In the genomic region with DNA sequence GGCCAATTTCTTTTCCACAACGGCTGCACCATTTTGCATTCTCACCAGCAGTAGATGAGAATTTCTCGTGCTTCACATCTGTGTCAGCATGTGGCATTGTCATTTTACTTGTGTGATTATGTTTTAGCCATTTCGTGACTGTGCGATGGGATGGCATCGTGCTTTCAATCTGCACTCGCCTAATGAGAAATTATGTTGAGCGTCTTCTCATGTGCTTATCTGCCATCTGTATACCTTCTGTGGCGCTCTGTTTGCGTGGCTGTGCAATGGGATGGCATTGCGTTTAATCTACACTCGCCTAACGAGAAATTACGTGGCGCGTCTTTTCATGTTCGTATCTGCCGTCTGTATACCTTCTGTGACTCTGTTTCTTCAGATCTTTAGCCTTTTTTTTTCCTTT, we compare ENCODE assay signal across 21 cellular contexts. TPM values are rescaled to one million over a fixed set of nuclear protein-coding genes. Genes with fewer than 3 reads are reported as not detected.
DNase-seq lines count a peak whose midpoint lies in the region; ATAC-seq, FAIRE-seq and TF ChIP-seq lines count a peak whose summit lies in the region.
"Had no signal": no experiment of that assay in that cellular context is flagged by ENCODE, and none has a peak within 500 bp of the region (broad histone marks: within the 10 kb centered on the region; RNA-seq: fewer than 3 reads in every experiment).

No MANE protein-coding gene starts in this region.

- H3K79me2 ChIP-seq in keratinocyte (ENCODE audit: control insufficient read depth, insufficient read depth, low read length), result no peaks in the 10 kb centered on the region

- peaks cover 14% of the 10 kb centered on the region for H3K27me3 Mint-ChIP-seq in activated CD4-positive, alpha-beta T cell treated with anti-CD3 and anti-CD28 coated beads, Interleukin-2, amount 10 ng/mL, durations not matched to agents 7 days and 5 days
- H3K27me3 Mint-ChIP-seq in stimulated activated naive B cell treated with anti-CD40 and anti-IgM and Interleukin-4, amounts not matched to agents 10 μg/mL and 1 μg/mL and 100 μg/mL, for 72 hours, result peaks cover 8 to 10% of the 10 kb centered on the region in 2 donors
- H3K27me3 Mint-ChIP-seq in activated naive CD4-positive, alpha-beta T cell treated with anti-CD3 and anti-CD28 coated beads, Interleukin-2, amount 10 ng/mL, durations not matched to agents 7 days and 5 days, result peaks cover 51% of the 10 kb centered on the region

- ATAC-seq in stimulated activated naive B cell treated with anti-CD40 and anti-IgM and Interleukin-4, amounts not matched to agents 10 μg/mL and 1 μg/mL and 100 μg/mL, for 72 hours (replicated peaks), result no peak
- ATAC-seq: Panc1 had no signal

- CTCF ChIA-PET in activated CD4-positive, alpha-beta T cell treated with anti-CD3 and anti-CD28 coated beads, Interleukin-2, amount 10 ng/mL, durations not matched to agents 7 days and 5 days (lab: Charles Lee), result interaction anchor here (0.7 kb wide), 1 partner anchor 10 kb away, joined by 3 read pairs; no protein-coding TSS in a partner anchor
- CTCF ChIA-PET in activated naive CD4-positive, alpha-beta T cell treated with anti-CD3 and anti-CD28 coated beads, Interleukin-2, amount 10 ng/mL, durations not matched to agents 7 days and 5 days (lab: Charles Lee), result no interaction called here

- DNase-seq in activated CD4-positive, alpha-beta T cell treated with anti-CD3 and anti-CD28 coated beads, Interleukin-2, amount 10 ng/mL, durations not matched to agents 7 days and 5 days, result peak; percentile 3
- DNase-seq in activated CD4-positive, alpha-beta T cell treated with anti-CD3 and anti-CD28 coated beads for 4 hours, result no peak
- DNase-seq in NCI-H2171 treated with DMSO at 0.1 percent for 48 hours (lab: John Stamatoyannopoulos, UW), result peak; percentile 83
- no peak for DNase-seq in keratinocyte (ENCODE audit: low read depth, low spot score)
- no peak for DNase-seq in stimulated activated CD4-positive, alpha-beta T cell treated with anti-CD3 and anti-CD28 coated beads, Interleukin-1b, Interleukin-23, amount 100 ng/mL, for 48 hours
- no peak for DNase-seq in stimulated activated naive B cell treated with anti-CD40 and anti-IgM and Interleukin-4, amounts not matched to agents 10 μg/mL and 1 μg/mL and 100 μg/mL, for 72 hours
- no peak for DNase-seq in activated naive CD4-positive, alpha-beta T cell treated with anti-CD3 and anti-CD28 coated beads, Interleukin-2, amount 10 ng/mL, durations not matched to agents 7 days and 5 days
- DNase-seq: EL, GF-D8, H7, Karpas-422, NCI-H187, NCI-H2227 treated with DMSO at 0.1 percent for 48 hours, NCI-H510A, NCI-H774, SJCRH30 had no signal

- H4K20me1 ChIP-seq in keratinocyte (ENCODE audit: control insufficient read depth, extremely low read depth, insufficient read depth, low read length), result no peaks in the 10 kb centered on the region

- no peak overlapping the region for H3K27ac ChIP-seq in keratinocyte (ENCODE audit: control insufficient read depth, insufficient read depth, low read length)
- H3K27ac ChIP-seq: SJCRH30 had no signal

- no peak overlapping the region for H3K27ac Mint-ChIP-seq in activated CD4-positive, alpha-beta T cell treated with anti-CD3 and anti-CD28 coated beads, Interleukin-2, amount 10 ng/mL, durations not matched to agents 7 days and 5 days
- H3K27ac Mint-ChIP-seq in stimulated activated naive B cell treated with anti-CD40 and anti-IgM and Interleukin-4, amounts not matched to agents 10 μg/mL and 1 μg/mL and 100 μg/mL, for 72 hours, result no peak overlapping the region
- H3K27ac Mint-ChIP-seq in activated naive CD4-positive, alpha-beta T cell treated with anti-CD3 and anti-CD28 coated beads, Interleukin-2, amount 10 ng/mL, durations not matched to agents 7 days and 5 days, result no peak overlapping the region

- no peaks in the 10 kb centered on the region for H3K9me1 ChIP-seq in keratinocyte (ENCODE audit: control insufficient read depth, extremely low read depth, insufficient read depth, low read length)

- H3K4me1 ChIP-seq in keratinocyte (ENCODE audit: control insufficient read depth, extremely low read depth, insufficient read depth, low read length), result peaks cover 6% of the 10 kb centered on the region

- dilution Hi-C loops in keratinocyte (cut with MboI; ENCODE audit: extremely low pct_ligation_motif_present, low sequenced_read_pairs), result no loop called here

- H3K4me3 ChIP-seq in keratinocyte (ENCODE audit: control insufficient read depth in 2 of 3, extremely low read depth in 1 of 3, insufficient read depth in 2 of 3, low read depth in 1 of 3, low read length in 3 of 3), result peak overlapping the region in 1 of 3 experiments; percentile 11
- H3K4me3 ChIP-seq: SJCRH30 had no signal

- H3K36me3 ChIP-seq in keratinocyte (ENCODE audit: control insufficient read depth in 2 of 2, extremely low read depth in 1 of 2, insufficient read depth in 2 of 2, low read length in 2 of 2), result no peaks in the 10 kb centered on the region
- H3K36me3 ChIP-seq: SJCRH30 had no signal

- H3K4me2 ChIP-seq in keratinocyte (ENCODE audit: control insufficient read depth, extremely low read depth, insufficient read depth, low read depth, low read length), result peak overlapping the region; percentile 71

- H3K4me3 Mint-ChIP-seq in activated CD4-positive, alpha-beta T cell treated with anti-CD3 and anti-CD28 coated beads, Interleukin-2, amount 10 ng/mL, durations not matched to agents 7 days and 5 days, result no peak overlapping the region
- no peak overlapping the region for H3K4me3 Mint-ChIP-seq in stimulated activated naive B cell treated with anti-CD40 and anti-IgM and Interleukin-4, amounts not matched to agents 10 μg/mL and 1 μg/mL and 100 μg/mL, for 72 hours
- H3K4me3 Mint-ChIP-seq in activated naive CD4-positive, alpha-beta T cell treated with anti-CD3 and anti-CD28 coated beads, Interleukin-2, amount 10 ng/mL, durations not matched to agents 7 days and 5 days, result no peak overlapping the region
- H3K4me3 Mint-ChIP-seq: CD14-positive monocyte had no signal

- FAIRE-seq in keratinocyte (lab: Jason Lieb, UNC), result peak; percentile 49
- FAIRE-seq: D721Med had no signal

- peaks cover 26% of the 10 kb centered on the region for H3K4me1 Mint-ChIP-seq in activated CD4-positive, alpha-beta T cell treated with anti-CD3 and anti-CD28 coated beads, Interleukin-2, amount 10 ng/mL, durations not matched to agents 7 days and 5 days
- H3K4me1 Mint-ChIP-seq in stimulated activated naive B cell treated with anti-CD40 and anti-IgM and Interleukin-4, amounts not matched to agents 10 μg/mL and 1 μg/mL and 100 μg/mL, for 72 hours, result peaks cover 17 to 24% of the 10 kb centered on the region in 2 donors
- peaks cover 31% of the 10 kb centered on the region for H3K4me1 Mint-ChIP-seq in activated naive CD4-positive, alpha-beta T cell treated with anti-CD3 and anti-CD28 coated beads, Interleukin-2, amount 10 ng/mL, durations not matched to agents 7 days and 5 days

- H3K9ac ChIP-seq in keratinocyte (ENCODE audit: control insufficient read depth, extremely low read depth, insufficient read depth, low read length), result no peak overlapping the region

- POLR2A ChIA-PET in activated CD4-positive, alpha-beta T cell treated with anti-CD3 and anti-CD28 coated beads, Interleukin-2, amount 10 ng/mL, durations not matched to agents 7 days and 5 days (lab: Charles Lee), result no interaction called here

- TF ChIP-seq CTCF in keratinocyte (optimal IDR thresholded peaks at IDR 0.05 in 1 of 3, IDR thresholded peaks at IDR 0.05 in 1 of 3, conservative IDR thresholded peaks at IDR 0.05 in 1 of 3; ENCODE audit: extremely low read depth in 1 of 3, insufficient read depth in 2 of 3, low read length in 3 of 3), result no peak

- H3K9me3 Mint-ChIP-seq in activated CD4-positive, alpha-beta T cell treated with anti-CD3 and anti-CD28 coated beads, Interleukin-2, amount 10 ng/mL, durations not matched to agents 7 days and 5 days, result peaks cover 3% of the 10 kb centered on the region
- H3K9me3 Mint-ChIP-seq in stimulated activated naive B cell treated with anti-CD40 and anti-IgM and Interleukin-4, amounts not matched to agents 10 μg/mL and 1 μg/mL and 100 μg/mL, for 72 hours, result no peaks in the 10 kb centered on the region
- H3K9me3 Mint-ChIP-seq in activated naive CD4-positive, alpha-beta T cell treated with anti-CD3 and anti-CD28 coated beads, Interleukin-2, amount 10 ng/mL, durations not matched to agents 7 days and 5 days, result no peaks in the 10 kb centered on the region

- H3K36me3 Mint-ChIP-seq in activated CD4-positive, alpha-beta T cell treated with anti-CD3 and anti-CD28 coated beads, Interleukin-2, amount 10 ng/mL, durations not matched to agents 7 days and 5 days (ENCODE audit: low read depth), result no peaks in the 10 kb centered on the region
- no peaks in the 10 kb centered on the region for H3K36me3 Mint-ChIP-seq in stimulated activated naive B cell treated with anti-CD40 and anti-IgM and Interleukin-4, amounts not matched to agents 10 μg/mL and 1 μg/mL and 100 μg/mL, for 72 hours
- no peaks in the 10 kb centered on the region for H3K36me3 Mint-ChIP-seq in activated naive CD4-positive, alpha-beta T cell treated with anti-CD3 and anti-CD28 coated beads, Interleukin-2, amount 10 ng/mL, durations not matched to agents 7 days and 5 days
- H3K36me3 Mint-ChIP-seq: CD14-positive monocyte had no signal

- no peaks in the 10 kb centered on the region for H3K9me3 ChIP-seq in keratinocyte (ENCODE audit: control insufficient read depth, low read depth, low read length)
- H3K9me3 ChIP-seq: SJCRH30 had no signal

- H2AFZ ChIP-seq in keratinocyte (ENCODE audit: control insufficient read depth, low read length), result no peak overlapping the region

- peaks cover 42% of the 10 kb centered on the region for H3K27me3 ChIP-seq in keratinocyte (ENCODE audit: control insufficient read depth, extremely low read depth, insufficient read depth, low read length)
- H3K27me3 ChIP-seq: SJCRH30 had no signal

RNA-seq across cellular contexts. Expression of a gene that starts 14.9 kb away (rescaled TPM):
- total RNA-seq in activated CD4-positive, alpha-beta T cell treated with anti-CD3 and anti-CD28 coated beads, Interleukin-2, amount 10 ng/mL, durations not matched to agents 7 days and 5 days, result 10 to 100 TPM; 44.2 to 46.6 TPM
- polyA plus RNA-seq in keratinocyte, result not detected in 3 replicates
- polyA plus RNA-seq in keratinocyte (2011; ENCODE audit: low read depth), result not detected
- not detected in 2 replicates for polyA plus RNA-seq in keratinocyte (2011; cell fraction: cytosol; rRNA removed)
- not detected in 2 replicates for polyA plus RNA-seq in keratinocyte (2011; cell fraction: nucleus; rRNA removed)
- 0.39 and 1.2 TPM in 2 replicates for polyA plus RNA-seq in keratinocyte (2012; ENCODE audit: low replicate concordance)
- not detected in 3 replicates for polyA minus RNA-seq in keratinocyte
- not detected for polyA minus RNA-seq in keratinocyte (2011; cell fraction: cytosol; rRNA and poly(A)+ RNA removed)
- polyA minus RNA-seq in keratinocyte (2011; cell fraction: nucleus; rRNA and poly(A)+ RNA removed), result not detected in 2 replicates
- total RNA-seq: A172, H7, M059J had no signal

RNA-seq across cellular contexts. Expression of a gene that starts 59.3 kb away (rescaled TPM):
- 10 to 100 TPM; 53.0 to 56.6 TPM for total RNA-seq in activated CD4-positive, alpha-beta T cell treated with anti-CD3 and anti-CD28 coated beads, Interleukin-2, amount 10 ng/mL, durations not matched to agents 7 days and 5 days
- 29.8 to 48.7 TPM (median 35.7 TPM) in 3 replicates for polyA plus RNA-seq in keratinocyte
- 5.3 TPM for polyA plus RNA-seq in keratinocyte (2011; ENCODE audit: low read depth)
- polyA plus RNA-seq in keratinocyte (2011; cell fraction: cytosol; rRNA removed), result 22.7 and 31.2 TPM in 2 replicates
- 30.3 and 36.4 TPM in 2 replicates for polyA plus RNA-seq in keratinocyte (2011; cell fraction: nucleus; rRNA removed)
- polyA plus RNA-seq in keratinocyte (2012; ENCODE audit: low replicate concordance), result 15.0 and 47.2 TPM in 2 replicates
- polyA minus RNA-seq in keratinocyte, result 21.6 to 29.0 TPM (median 28.1 TPM) in 3 replicates
- polyA minus RNA-seq in keratinocyte (2011; cell fraction: cytosol; rRNA and poly(A)+ RNA removed), result 44.7 TPM
- polyA minus RNA-seq in keratinocyte (2011; cell fraction: nucleus; rRNA and poly(A)+ RNA removed), result 20.9 and 27.0 TPM in 2 replicates

Comparison
In these comparisons a context has a peak if more than half of its experiments do, and no peak if none do; other contexts are left out.
1. DNase-seq: peak in activated CD4-positive, alpha-beta T cell treated with anti-CD3 and anti-CD28 coated beads, Interleukin-2, amount 10 ng/mL, durations not matched to agents 7 days and 5 days (single experiment) and NCI-H2171 treated with DMSO at 0.1 percent for 48 hours (single experiment); none in activated CD4-positive, alpha-beta T cell treated with anti-CD3 and anti-CD28 coated beads for 4 hours (0 of 2), keratinocyte (single experiment), stimulated activated CD4-positive, alpha-beta T cell treated with anti-CD3 and anti-CD28 coated beads, Interleukin-1b, Interleukin-23, amount 100 ng/mL, for 48 hours (single experiment), stimulated activated naive B cell treated with anti-CD40 and anti-IgM and Interleukin-4, amounts not matched to agents 10 μg/mL and 1 μg/mL and 100 μg/mL, for 72 hours (single experiment) and activated naive CD4-positive, alpha-beta T cell treated with anti-CD3 and anti-CD28 coated beads, Interleukin-2, amount 10 ng/mL, durations not matched to agents 7 days and 5 days (single experiment).